1 cellular context compared by ENCODE assay signal in the genomic region with DNA sequence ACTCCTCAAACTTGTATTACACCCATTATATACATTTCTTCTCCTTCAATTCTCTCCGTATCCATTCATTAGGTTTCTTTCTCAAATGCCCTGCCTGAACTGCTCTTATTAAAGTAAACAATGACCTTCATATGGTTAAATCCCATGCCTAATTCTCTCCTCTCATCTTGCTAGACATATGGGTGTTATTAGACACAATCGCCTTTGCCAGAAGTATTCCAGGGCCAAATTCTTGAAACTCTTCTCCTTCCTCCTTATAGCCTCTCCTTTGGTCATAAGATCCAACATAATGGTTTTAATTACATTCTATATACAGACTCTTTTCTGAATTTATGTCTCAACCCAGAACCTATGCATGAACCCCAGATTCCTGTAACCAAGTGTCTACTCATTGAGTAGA.
TF ChIP-seq lines count a peak whose summit lies in the region.

No MANE protein-coding gene starts in this region.

TF ChIP-seq in WTC11, 78 proteins besides CTCF, POLR2A, EP300 and RAD21 (continued from another document):
- TF ChIP-seq, protein P1, sequence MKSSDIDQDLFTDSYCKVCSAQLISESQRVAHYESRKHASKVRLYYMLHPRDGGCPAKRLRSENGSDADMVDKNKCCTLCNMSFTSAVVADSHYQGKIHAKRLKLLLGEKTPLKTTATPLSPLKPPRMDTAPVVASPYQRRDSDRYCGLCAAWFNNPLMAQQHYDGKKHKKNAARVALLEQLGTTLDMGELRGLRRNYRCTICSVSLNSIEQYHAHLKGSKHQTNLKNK (CRISPR knock-in tag; IDR thresholded peaks at IDR 0.05): no peak
- TF ChIP-seq ZNF396 (CRISPR knock-in tag; IDR thresholded peaks at IDR 0.05; ENCODE audit: borderline replicate concordance) (no peak), JAZF1 (CRISPR knock-in tag; IDR thresholded peaks at IDR 0.05) (no peak), ZNF121 (CRISPR knock-in tag; IDR thresholded peaks at IDR 0.05) (no peak), RORB (CRISPR knock-in tag; IDR thresholded peaks at IDR 0.05) (no peak), SOX15 (CRISPR knock-in tag; IDR thresholded peaks at IDR 0.05) (no peak), EMX1 (CRISPR knock-in tag; IDR thresholded peaks at IDR 0.05) (no peak)
TF ChIP-seq in WTC11: peak in this region for 0.
